In genomic region chr15:76815421-76815820, GRCh38 we compare ENCODE assay signal across 28 cellular contexts.
"Had no signal": no experiment of that assay in that cellular context is flagged by ENCODE, and none has a peak within 500 bp of the region (broad histone marks: within the 10 kb centered on the region; RNA-seq: fewer than 3 reads in every experiment).

No MANE protein-coding gene starts in this region.

- DNase-seq: activated CD4-positive, alpha-beta T cell treated with anti-CD3 and anti-CD28 coated beads for 4 hours; activated CD4-positive, alpha-beta T cell treated with anti-CD3 and anti-CD28 coated beads, Interleukin-2, amount 50 U/mL, for 4 hours; activated naive CD4-positive, alpha-beta T cell; activated T-cell treated with anti-CD3 and anti-CD28 coated beads for 4 hours; activated T-cell treated with anti-CD3 and anti-CD28 coated beads, Interleukin-2, amount 50 U/mL, for 72 hours; effector memory CD4-positive, alpha-beta T cell; gastrocnemius medialis; glutamatergic neuron; left colon; mammary epithelial cell; naive B cell; ovary; retina; stimulated activated CD4-positive, alpha-beta T cell treated with anti-CD3 and anti-CD28 coated beads, Interleukin-12 subunit alpha, Interleukin-12 subunit beta, amount 100 ng/mL, for 4 hours; stimulated activated CD4-positive, alpha-beta T cell treated with anti-CD3 and anti-CD28 coated beads, Interleukin-4, amount 100 ng/mL, for 1 hour; uterus had no signal

- H3K27me3 ChIP-seq: breast epithelium, gastrocnemius medialis, ovary, uterus had no signal

- H3K4me1 ChIP-seq: breast epithelium, gastrocnemius medialis, prostate gland, uterus had no signal

- H3K27me3 Mint-ChIP-seq: naive B cell; stimulated activated naive CD8-positive, alpha-beta T cell treated with anti-CD3 and anti-CD28 coated beads, Interleukin-15, Interleukin-2, amounts not matched to agents 100 ng/mL and 50 ng/mL, for 24 hours had no signal

- H3K36me3 Mint-ChIP-seq: stimulated activated effector memory CD8-positive, alpha-beta T cell treated with anti-CD3 and anti-CD28 coated beads, Interleukin-12 subunit alpha, Interleukin-12 subunit beta, amount 100 ng/mL, for 72 hours had no signal

- H3K9me3 Mint-ChIP-seq: stimulated activated naive CD8-positive, alpha-beta T cell treated with anti-CD3 and anti-CD28 coated beads, Interleukin-15, Interleukin-2, amounts not matched to agents 100 ng/mL and 50 ng/mL, for 24 hours; T-helper 2 cell treated with Interferon-gamma antibody and Interleukin-4, amounts not matched to agents 5 μg/mL and 100 μg/mL, for 36 hours had no signal

- ATAC-seq: activated naive CD4-positive, alpha-beta T cell treated with anti-CD3 and anti-CD28 coated beads, Interleukin-2, amount 50 U/mL, for 72 hours; activated T-cell treated with anti-CD3 and anti-CD28 coated beads, Interleukin-2, amount 50 U/mL, for 72 hours; gastrocnemius medialis; left colon; sciatic nerve; stimulated activated effector memory CD8-positive, alpha-beta T cell treated with anti-CD3 and anti-CD28 coated beads, Interleukin-12 subunit alpha, Interleukin-12 subunit beta, amount 100 ng/mL, for 72 hours had no signal

- H3K27ac Mint-ChIP-seq: activated naive CD4-positive, alpha-beta T cell treated with anti-CD3 and anti-CD28 coated beads, Interleukin-2, amount 50 U/mL, for 72 hours; mesothelial cell of epicardium; stimulated activated effector memory CD8-positive, alpha-beta T cell treated with anti-CD3 and anti-CD28 coated beads, Interleukin-12 subunit alpha, Interleukin-12 subunit beta, amount 100 ng/mL, for 72 hours; stimulated activated naive CD8-positive, alpha-beta T cell treated with anti-CD3 and anti-CD28 coated beads, Interleukin-15, Interleukin-2, amounts not matched to agents 100 ng/mL and 50 ng/mL, for 24 hours; T-helper 2 cell treated with Interferon-gamma antibody and Interleukin-4, amounts not matched to agents 5 μg/mL and 100 μg/mL, for 36 hours had no signal

- H3K4me3 Mint-ChIP-seq: activated T-cell treated with anti-CD3 and anti-CD28 coated beads, Interleukin-2, amount 50 U/mL, for 72 hours; mesothelial cell of epicardium; naive B cell; stimulated activated effector memory CD8-positive, alpha-beta T cell treated with anti-CD3 and anti-CD28 coated beads, Interleukin-12 subunit alpha, Interleukin-12 subunit beta, amount 100 ng/mL, for 72 hours; stimulated activated naive CD8-positive, alpha-beta T cell treated with anti-CD3 and anti-CD28 coated beads, Interleukin-15, Interleukin-2, amounts not matched to agents 100 ng/mL and 50 ng/mL, for 24 hours; T-helper 2 cell treated with Interferon-gamma antibody and Interleukin-4, amounts not matched to agents 5 μg/mL and 100 μg/mL, for 36 hours had no signal

- FAIRE-seq: colon, keratinocyte had no signal

- H3K4me3 ChIP-seq: breast epithelium, gastrocnemius medialis, ovary, prostate gland, skin epidermis, thoracic aorta, uterus had no signal

- H3K4me1 Mint-ChIP-seq: mesothelial cell of epicardium had no signal

- H3K27ac ChIP-seq: breast epithelium, gastrocnemius medialis, ovary, prostate gland, skin epidermis, thoracic aorta, uterus had no signal
